Comparison of ENCODE assay signal across 35 cellular contexts in genomic region chr6:138238368-138238767, GRCh38. TPM values are rescaled to one million over a fixed set of nuclear protein-coding genes. Genes with fewer than 3 reads are reported as not detected.
"Had no signal": no experiment of that assay in that cellular context is flagged by ENCODE, and none has a peak within 500 bp of the region (broad histone marks: within the 10 kb centered on the region; RNA-seq: fewer than 3 reads in every experiment).

No MANE protein-coding gene starts in this region.

- DNase-seq: activated B cell treated with CpG ODN at 0.5 μM for 24 hours; activated CD4-positive, alpha-beta T cell treated with anti-CD3 and anti-CD28 coated beads for 48 hours; activated CD4-positive, alpha-beta T cell treated with anti-CD3 and anti-CD28 coated beads, Interleukin-2, amount 50 U/mL, for 1 hour; activated CD4-positive, alpha-beta T cell treated with anti-CD3 and anti-CD28 coated beads, Interleukin-2, amount 50 U/mL, for 48 hours; activated CD8-positive, alpha-beta memory T cell treated with anti-CD3 and anti-CD28 coated beads for 24 hours; activated CD8-positive, alpha-beta T cell treated with anti-CD3 and anti-CD28 coated beads for 36 hours; activated effector memory CD4-positive, alpha-beta T cell treated with Interleukin-2 at 50 U/mL for 16 hours; activated gamma-delta T cell treated with Interleukin-2 at 50 U/mL for 16 hours; activated naive CD4-positive, alpha-beta T cell treated with anti-CD3 and anti-CD28 coated beads, Interleukin-2, amount 50 U/mL, for 16 hours; activated naive CD4-positive, alpha-beta T cell treated with Interleukin-2 at 50 U/mL for 16 hours; activated T-cell treated with anti-CD3 and anti-CD28 coated beads, Interleukin-2, amount 50 U/mL, for 4 hours; amniotic stem cell; anterior cingulate cortex; brain microvascular endothelial cell; dorsolateral prefrontal cortex; effector memory CD4-positive, alpha-beta T cell; endodermal cell; foreskin keratinocyte; gastrocnemius medialis; glutamatergic neuron; heart left ventricle; T-helper 2 cell had no signal

- H3K36me3 ChIP-seq: brain microvascular endothelial cell, gastrocnemius medialis, heart left ventricle had no signal

- H3K4me1 ChIP-seq: gastrocnemius medialis, heart left ventricle had no signal

- H3K36me3 Mint-ChIP-seq: activated naive CD8-positive, alpha-beta T cell had no signal

- H3K4me3 Mint-ChIP-seq: activated B cell treated with CpG ODN at 0.5 μM for 24 hours; activated CD8-positive, alpha-beta T cell treated with anti-CD3 and anti-CD28 coated beads for 36 hours; activated naive CD8-positive, alpha-beta T cell; activated T-cell treated with anti-CD3 and anti-CD28 coated beads, Interleukin-2, amount 50 U/mL, for 4 hours; activated T-helper 17 cell treated with anti-CD3 and anti-CD28 coated beads, Interleukin-2, amount 50 U/mL, for 72 hours; central memory CD8-positive, alpha-beta T cell; dendritic cell treated with granulocyte-macrophage colony-stimulating factor and Interleukin-4, amounts not matched to agents 40 ng/mL and 50 ng/mL, for 4 days; endodermal cell had no signal

- H3K9me3 Mint-ChIP-seq: activated B cell treated with CpG ODN at 0.5 μM for 24 hours; activated CD8-positive, alpha-beta T cell treated with anti-CD3 and anti-CD28 coated beads for 36 hours; activated T-cell treated with anti-CD3 and anti-CD28 coated beads, Interleukin-2, amount 50 U/mL, for 4 hours; activated T-helper 17 cell treated with anti-CD3 and anti-CD28 coated beads, Interleukin-2, amount 50 U/mL, for 72 hours; central memory CD8-positive, alpha-beta T cell; dendritic cell treated with granulocyte-macrophage colony-stimulating factor and Interleukin-4, amounts not matched to agents 40 ng/mL and 50 ng/mL, for 4 days; endodermal cell had no signal

- H3K27me3 ChIP-seq: brain microvascular endothelial cell, dorsolateral prefrontal cortex, foreskin keratinocyte, gastrocnemius medialis, heart left ventricle had no signal

- H3K4me1 Mint-ChIP-seq: activated B cell treated with CpG ODN at 0.5 μM for 24 hours; activated T-helper 17 cell treated with anti-CD3 and anti-CD28 coated beads, Interleukin-2, amount 50 U/mL, for 72 hours; central memory CD8-positive, alpha-beta T cell had no signal

- H3K9me3 ChIP-seq: gastrocnemius medialis, heart left ventricle had no signal

- ATAC-seq: activated CD4-positive, CD25-positive, alpha-beta regulatory T cell treated with anti-CD3 and anti-CD28 coated beads, Interleukin-2, amount 50 U/mL, for 24 hours; activated CD8-positive, alpha-beta T cell treated with anti-CD3 and anti-CD28 coated beads for 36 hours; activated T-cell treated with anti-CD3 and anti-CD28 coated beads, Interleukin-2, amount 50 U/mL, for 4 hours; activated T-helper 17 cell treated with anti-CD3 and anti-CD28 coated beads, Interleukin-2, amount 50 U/mL, for 72 hours; esophagus mucosa; foreskin keratinocyte; gastrocnemius medialis; heart left ventricle had no signal

- H3K27ac Mint-ChIP-seq: activated B cell treated with CpG ODN at 0.5 μM for 24 hours; activated CD8-positive, alpha-beta T cell treated with anti-CD3 and anti-CD28 coated beads for 36 hours; activated naive CD8-positive, alpha-beta T cell; activated T-helper 17 cell treated with anti-CD3 and anti-CD28 coated beads, Interleukin-2, amount 50 U/mL, for 72 hours; dendritic cell treated with granulocyte-macrophage colony-stimulating factor and Interleukin-4, amounts not matched to agents 40 ng/mL and 50 ng/mL, for 4 days had no signal

- H3K4me3 ChIP-seq: coronary artery, dorsolateral prefrontal cortex, gastrocnemius medialis, heart left ventricle had no signal

- H3K27ac ChIP-seq: brain microvascular endothelial cell, coronary artery, foreskin keratinocyte, gastrocnemius medialis, heart left ventricle had no signal

RNA-seq across cellular contexts. Expression of gene PBOV1, which starts 20.1 kb away (rescaled TPM):
- total RNA-seq: activated B cell treated with CpG ODN at 0.5 μM for 24 hours; activated CD8-positive, alpha-beta T cell treated with anti-CD3 and anti-CD28 coated beads for 36 hours; activated T-cell treated with anti-CD3 and anti-CD28 coated beads, Interleukin-2, amount 50 U/mL, for 4 hours; activated T-helper 17 cell treated with anti-CD3 and anti-CD28 coated beads, Interleukin-2, amount 50 U/mL, for 72 hours; astrocyte; bronchial epithelial cell; cardiac septum; cerebellum; dorsolateral prefrontal cortex; endodermal cell; epithelial cell of proximal tubule; esophagus mucosa; foreskin keratinocyte; gastrocnemius medialis; heart left ventricle had no signal
- polyA plus RNA-seq: adipose tissue, foreskin keratinocyte, heart left ventricle had no signal
